In genomic region chr2:137964066-137964858, GRCh38 we compare ENCODE assay signal across 9 cellular contexts. TPM values are rescaled to one million over a fixed set of nuclear protein-coding genes. Genes with fewer than 3 reads are reported as not detected.
DNase-seq lines count a peak whose midpoint lies in the region; ATAC-seq and TF ChIP-seq lines count a peak whose summit lies in the region.
"Had no signal": no experiment of that assay in that cellular context is flagged by ENCODE, and none has a peak within 500 bp of the region (broad histone marks: within the 10 kb centered on the region; RNA-seq: fewer than 3 reads in every experiment).

Gene HNMT, plus strand, starts transcription at chr2:137964473. Its CDS starts 19 bp downstream, at chr2:137964492.

- H3K27ac ChIP-seq in CD8-positive, alpha-beta T cell (ENCODE audit: low read depth, low read length): no peak within 1 kb of the TSS

- H3K4me1 ChIP-seq in CD8-positive, alpha-beta T cell (ENCODE audit: insufficient read depth, low read length): no peaks in the 10 kb centered on the region

- CTCF ChIA-PET in CD8-positive, alpha-beta T cell (lab: Charles Lee): interaction anchor here (1.0 to 1.3 kb wide), 2 partner anchors 16 to 126 kb away, joined by 3 to 4 read pairs; no protein-coding TSS in a partner anchor

- H3K4me3 Mint-ChIP-seq in nephron: peak within 1 kb of the TSS; percentile 87 to 97 (median 91)
- no peak within 1 kb of the TSS for H3K4me3 Mint-ChIP-seq in CD8-positive, alpha-beta T cell
- H3K4me3 Mint-ChIP-seq: stimulated activated naive CD8-positive, alpha-beta T cell treated with anti-CD3 and anti-CD28 coated beads, Interleukin-15, Interleukin-2, amounts not matched to agents 100 ng/mL and 50 ng/mL, for 24 hours had no signal

- no peak for TF ChIP-seq CTCF in fibroblast of pulmonary artery (IDR thresholded peaks at IDR 0.05; ENCODE audit: low read length, missing control alignments)
- no peak for TF ChIP-seq CTCF in nephron (IDR thresholded peaks at IDR 0.05; ENCODE audit: unreplicated experiment in 3 of 3)
- no peak for TF ChIP-seq CTCF in CD8-positive, alpha-beta T cell (IDR thresholded peaks at IDR 0.05)

- no peaks in the 10 kb centered on the region for H3K9me3 ChIP-seq in CD8-positive, alpha-beta T cell (ENCODE audit: low read length)

- ATAC-seq in SK-N-SH treated with all-trans-retinoic acid at 6 μM for 48 hours (peak; percentile 75), GM21619 (IDR thresholded peaks at IDR 0.05; ENCODE audit: unreplicated experiment) (no peak), GM19455 (IDR thresholded peaks at IDR 0.05; ENCODE audit: unreplicated experiment) (no peak), HG03521 (IDR thresholded peaks at IDR 0.05; ENCODE audit: unreplicated experiment) (no peak)
- ATAC-seq in CD8-positive, alpha-beta T cell: no peak

- H3K27me3 Mint-ChIP-seq in nephron (ENCODE audit: low read depth): no peaks in the 10 kb centered on the region
- no peaks in the 10 kb centered on the region for H3K27me3 Mint-ChIP-seq in CD8-positive, alpha-beta T cell (ENCODE audit: low read depth)

- H3K9me3 Mint-ChIP-seq in nephron: no peaks in the 10 kb centered on the region
- no peaks in the 10 kb centered on the region for H3K9me3 Mint-ChIP-seq in CD8-positive, alpha-beta T cell
- H3K9me3 Mint-ChIP-seq: stimulated activated naive CD8-positive, alpha-beta T cell treated with anti-CD3 and anti-CD28 coated beads, Interleukin-15, Interleukin-2, amounts not matched to agents 100 ng/mL and 50 ng/mL, for 24 hours had no signal

- DNase-seq in H4 (ENCODE audit: low spot score): peak; percentile 89
- peak; percentile 86 for DNase-seq in fibroblast of pulmonary artery (ENCODE audit: low read depth)
- no peak for DNase-seq in CD8-positive, alpha-beta T cell

- H3K4me1 Mint-ChIP-seq in nephron: peaks cover 26% of the 10 kb centered on the region
- H3K4me1 Mint-ChIP-seq in CD8-positive, alpha-beta T cell (ENCODE audit: low read depth): no peaks in the 10 kb centered on the region

- intact Hi-C loops in CD8-positive, alpha-beta T cell (cut with DNase I, micrococcal nuclease): no loop called here

- H3K27me3 ChIP-seq in CD8-positive, alpha-beta T cell (ENCODE audit: insufficient read depth, low read length): no peaks in the 10 kb centered on the region

- peak within 1 kb of the TSS; percentile 57 for H3K4me3 ChIP-seq in fibroblast of pulmonary artery (replicated peaks; ENCODE audit: low read depth, low read length)
- no peak within 1 kb of the TSS for H3K4me3 ChIP-seq in CD8-positive, alpha-beta T cell (ENCODE audit: low read depth, low read length)

- H3K36me3 Mint-ChIP-seq in nephron (ENCODE audit: low read depth): peaks cover 19% of the 10 kb centered on the region
- no peaks in the 10 kb centered on the region for H3K36me3 Mint-ChIP-seq in CD8-positive, alpha-beta T cell

- peak within 1 kb of the TSS; percentile 99 to 100 (median 99) for H3K27ac Mint-ChIP-seq in nephron
- H3K27ac Mint-ChIP-seq in CD8-positive, alpha-beta T cell: no peak within 1 kb of the TSS
- H3K27ac Mint-ChIP-seq: stimulated activated naive CD8-positive, alpha-beta T cell treated with anti-CD3 and anti-CD28 coated beads, Interleukin-15, Interleukin-2, amounts not matched to agents 100 ng/mL and 50 ng/mL, for 24 hours had no signal

- no peaks in the 10 kb centered on the region for H3K36me3 ChIP-seq in CD8-positive, alpha-beta T cell (ENCODE audit: insufficient read depth, low read length)

- POLR2A ChIA-PET in CD8-positive, alpha-beta T cell (lab: Charles Lee): interaction anchor here (0.7 kb wide), 1 partner anchor 13 kb away, joined by 4 read pairs; no protein-coding TSS in a partner anchor

TF ChIP-seq in SK-N-SH treated with all-trans-retinoic acid at 6 μM for 48 hours, 23 proteins besides CTCF, POLR2A, EP300 and RAD21:
- TF ChIP-seq ZNF8 (CRISPR knock-in tag; IDR thresholded peaks at IDR 0.05) (no peak), ZFP3 (CRISPR knock-in tag; IDR thresholded peaks at IDR 0.05) (0 out of 2 replicates have a peak, but pooled peaks have one; percentile 30), TCF4 (CRISPR knock-in tag; IDR thresholded peaks at IDR 0.05; ENCODE audit: borderline replicate concordance) (no peak), CREB5 (CRISPR knock-in tag; IDR thresholded peaks at IDR 0.05; ENCODE audit: low read depth) (0 out of 2 replicates have a peak, but pooled peaks have one; percentile 28), TSHZ2 (CRISPR knock-in tag; IDR thresholded peaks at IDR 0.05) (peak; percentile 28), ZNF70 (CRISPR knock-in tag; IDR thresholded peaks at IDR 0.05) (peak; percentile 56), CSRNP3 (CRISPR knock-in tag; IDR thresholded peaks at IDR 0.05) (no peak)

RNA-seq across cellular contexts. Expression of gene HNMT, which starts in this region (rescaled TPM):
- 44.0 and 86.7 TPM in 2 replicates for total RNA-seq in H4 (2014; rRNA removed; shearing (Covaris generic))
- not detected for total RNA-seq in CD8-positive, alpha-beta T cell

Comparison
In these comparisons a context has a peak if more than half of its experiments do, and no peak if none do; other contexts are left out.
1. RNA of gene HNMT (total RNA-seq): 44.0 to 86.7 TPM in H4; not detected in CD8-positive, alpha-beta T cell; every median in the first group is over 10 times any median in the second.
2. DNase-seq: peak in H4 (single experiment) and fibroblast of pulmonary artery (single experiment); none in CD8-positive, alpha-beta T cell (0 of 7).